ENCODE assay signal across 25 cellular contexts in the genomic region with DNA sequence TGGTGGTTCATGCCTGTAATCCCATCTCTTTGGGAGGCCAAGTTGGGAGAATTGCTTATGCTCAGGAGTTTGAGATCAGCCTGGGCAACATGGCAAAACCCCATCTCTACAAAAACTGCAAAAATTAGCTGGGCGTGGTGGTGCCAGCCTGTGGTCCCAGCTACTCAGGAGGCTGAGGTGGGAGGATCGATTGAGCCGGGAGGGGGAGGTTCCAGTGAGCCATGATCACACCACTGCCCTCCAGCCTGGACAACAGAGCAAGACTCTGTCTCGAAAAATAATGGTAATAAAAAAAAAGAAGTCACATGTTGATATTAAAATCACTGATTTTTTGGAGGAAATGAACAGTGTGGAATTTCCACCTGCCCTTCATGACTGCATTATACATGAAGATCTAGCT. TPM values are rescaled to one million over a fixed set of nuclear protein-coding genes. Genes with fewer than 3 reads are reported as not detected.
DNase-seq lines count a peak whose midpoint lies in the region; ATAC-seq, FAIRE-seq and TF ChIP-seq lines count a peak whose summit lies in the region.
"Had no signal": no experiment of that assay in that cellular context is flagged by ENCODE, and none has a peak within 500 bp of the region (broad histone marks: within the 10 kb centered on the region; RNA-seq: fewer than 3 reads in every experiment).

No MANE protein-coding gene starts in this region.

- no peaks in the 10 kb centered on the region for H3K9me3 ChIP-seq in DOHH2 (ENCODE audit: control insufficient read depth, insufficient read depth, low read length)
- H3K9me3 ChIP-seq in hepatocyte (ENCODE audit: low read depth), result no peaks in the 10 kb centered on the region
- H3K9me3 ChIP-seq: A549, BE2C had no signal

- no peaks in the 10 kb centered on the region for H3F3A ChIP-seq in DOHH2 (ENCODE audit: control insufficient read depth, insufficient read depth)

- 95% methylated on average over 4 of the region's 4 CpGs for WGBS in hepatocyte (ENCODE audit: low lambda C conversion rate, missing lambda C conversion rate)

- in situ Hi-C loops in GM13976 (cut with MboI; ENCODE audit: low sequenced_read_pairs, unreplicated experiment), result no loop called here

- DNase-seq in hepatocyte (ENCODE audit: low spot score) (no peak), posterior vena cava (ENCODE audit: low spot score) (peak; percentile 12), D721Med (ENCODE audit: insufficient read length, low spot score) (no peak), GM13976 (ENCODE audit: low spot score) (no peak)
- DNase-seq: 8988T; ACHN; AML-193; BE2C; C1 segment of cervical spinal cord; Calu3; CD4-positive, alpha-beta memory T cell; COR-L47; DMS153; DND-41; EL; GDM1; H9 had no signal

- H3K27ac ChIP-seq in DOHH2 (ENCODE audit: low read depth, low read length), result no peak overlapping the region
- peak overlapping the region; percentile 53 for H3K27ac ChIP-seq in hepatocyte
- H3K27ac ChIP-seq: A549 had no signal

- no peaks in the 10 kb centered on the region for H3K79me2 ChIP-seq in DOHH2 (ENCODE audit: control insufficient read depth, low read length)
- H3K79me2 ChIP-seq in hepatocyte, result no peaks in the 10 kb centered on the region

- H4K20me1 ChIP-seq in DOHH2 (ENCODE audit: control insufficient read depth, insufficient read depth, low read depth, low read length) (no peaks in the 10 kb centered on the region), hepatocyte (ENCODE audit: insufficient read depth, poor library complexity, severe bottlenecking) (no peaks in the 10 kb centered on the region)

- TF ChIP-seq CTCF in DOHH2 (IDR thresholded peaks at IDR 0.05; ENCODE audit: low read depth, low read length, poor library complexity, severe bottlenecking) (no peak), hepatocyte (IDR thresholded peaks at IDR 0.05; ENCODE audit: poor library complexity) (no peak), D721Med (IDR thresholded peaks at IDR 0.05; ENCODE audit: insufficient read depth, missing control alignments) (no peak), GM13976 (IDR thresholded peaks at IDR 0.05; ENCODE audit: borderline replicate concordance, control extremely low read depth, extremely low read depth, insufficient read depth, missing control alignments) (no peak)

- H3K9me2 ChIP-seq in DOHH2 (replicated peaks; ENCODE audit: control insufficient read depth, low read length) (no peaks in the 10 kb centered on the region), hepatocyte (replicated peaks; ENCODE audit: insufficient read depth) (no peaks in the 10 kb centered on the region)

- H2AFZ ChIP-seq in hepatocyte, result no peak overlapping the region
- H2AFZ ChIP-seq: GM23338 had no signal

- intact Hi-C loops in posterior vena cava (cut with DNase I), result loop anchor here in 1 of 2 donors (10.0 kb wide), 1 partner anchor 419 kb away; no protein-coding TSS in a partner anchor

- H3K4me2 ChIP-seq in DOHH2 (ENCODE audit: low read length) (0 out of 2 replicates have a peak overlapping the region, but pooled peaks have one; percentile 8), hepatocyte (no peak overlapping the region)
- H3K4me2 ChIP-seq: A549, GM23338 had no signal

- peaks cover 30% of the 10 kb centered on the region for H3K4me1 ChIP-seq in DOHH2 (ENCODE audit: control insufficient read depth, low read length)
- H3K4me1 ChIP-seq in hepatocyte (ENCODE audit: insufficient read depth), result no peaks in the 10 kb centered on the region
- H3K4me1 ChIP-seq: A549, BE2C had no signal

- ATAC-seq in HG03571 (IDR thresholded peaks at IDR 0.05; ENCODE audit: unreplicated experiment), result no peak
- ATAC-seq: A549, GM12878, GM23338, HCT116 had no signal

- no peak for FAIRE-seq in D721Med (lab: Jason Lieb, UNC)
- FAIRE-seq: A549, GM12878, GM18507 had no signal

- H3K27me3 ChIP-seq in DOHH2 (ENCODE audit: control insufficient read depth, low read length) (no peaks in the 10 kb centered on the region), hepatocyte (no peaks in the 10 kb centered on the region)
- H3K27me3 ChIP-seq: BE2C had no signal

- H3K4me3 ChIP-seq in DOHH2 (ENCODE audit: low read length), result no peak overlapping the region
- H3K4me3 ChIP-seq in hepatocyte, result no peak overlapping the region
- H3K4me3 ChIP-seq: A549, GM12878, GM23338 had no signal

- H3K36me3 ChIP-seq in DOHH2 (ENCODE audit: control insufficient read depth, low read length) (peaks cover 3% of the 10 kb centered on the region; the same call in 1 of the 2 replicates), hepatocyte (replicated peaks; ENCODE audit: insufficient read depth, low read depth) (no peaks in the 10 kb centered on the region)
- H3K36me3 ChIP-seq: BE2C had no signal

RNA-seq across cellular contexts. Expression of gene PHYH, which starts 15.8 kb away (rescaled TPM):
- total RNA-seq in hepatocyte, result 50.1 and 62.3 TPM in 2 replicates
- polyA plus RNA-seq in hepatocyte, result 64.0 and 83.7 TPM in 2 replicates
- total RNA-seq in posterior vena cava, result 10 to 100 TPM; 26.7 to 35.1 TPM

RNA-seq across cellular contexts. Expression of gene UCMA, which starts 49.9 kb away (rescaled TPM):
- total RNA-seq in hepatocyte, result not detected in 2 replicates
- polyA plus RNA-seq in hepatocyte, result not detected in 2 replicates
- total RNA-seq in posterior vena cava, result not detected
- total RNA-seq: Calu3; CD4-positive, alpha-beta memory T cell; GM12878; H4; H9 had no signal
- polyA plus RNA-seq: A549; CD4-positive, alpha-beta memory T cell had no signal
